In genomic region chr5:454936-455335, GRCh38 we compare ENCODE assay signal across 21 cellular contexts. TPM values are rescaled to one million over a fixed set of nuclear protein-coding genes. Genes with fewer than 3 reads are reported as not detected.
DNase-seq lines count a peak whose midpoint lies in the region; ATAC-seq and TF ChIP-seq lines count a peak whose summit lies in the region.
"Had no signal": no experiment of that assay in that cellular context is flagged by ENCODE, and none has a peak within 500 bp of the region (broad histone marks: within the 10 kb centered on the region; RNA-seq: fewer than 3 reads in every experiment).

No MANE protein-coding gene starts in this region.

- no peak for ATAC-seq in left cardiac atrium
- ATAC-seq in Right ventricle myocardium inferior: no peak
- no peak for ATAC-seq in activated B cell treated with CpG ODN at 0.5 μM for 24 hours (ENCODE audit: low read depth)
- no peak for ATAC-seq in HG02588 (IDR thresholded peaks at IDR 0.05; ENCODE audit: unreplicated experiment)
- ATAC-seq in HG02938 (IDR thresholded peaks at IDR 0.05; ENCODE audit: unreplicated experiment): no peak
- ATAC-seq: left lung, PC-3, T-helper 17 cell had no signal

- intact Hi-C loops in left cardiac atrium (cut with DNase I): loop anchor here in 1 of 2 donors (10.0 kb wide), 1 partner anchor 160 kb away; the partner anchor contains the start of gene CEP72
- intact Hi-C loops in Right ventricle myocardium inferior (cut with DNase I): no loop called here
- intact Hi-C loops in activated B cell treated with CpG ODN at 0.5 μM for 24 hours (cut with micrococcal nuclease): no loop called here

- H3K4me3 Mint-ChIP-seq in activated B cell treated with CpG ODN at 0.5 μM for 24 hours: no peak overlapping the region
- H3K4me3 Mint-ChIP-seq: activated CD8-positive, alpha-beta T cell treated with anti-CD3 and anti-CD28 coated beads, Interleukin-2, amount 10 ng/mL, durations not matched to agents 7 days and 5 days; CD4-positive, alpha-beta T cell; T-helper 17 cell had no signal

- CTCF ChIA-PET in activated B cell treated with CpG ODN at 0.5 μM for 24 hours (lab: Charles Lee): no interaction called here

- H3K27ac Mint-ChIP-seq in activated B cell treated with CpG ODN at 0.5 μM for 24 hours: no peak overlapping the region
- H3K27ac Mint-ChIP-seq: T-helper 17 cell had no signal

- H3K27me3 Mint-ChIP-seq in activated B cell treated with CpG ODN at 0.5 μM for 24 hours: no peaks in the 10 kb centered on the region
- H3K27me3 Mint-ChIP-seq: CD4-positive, alpha-beta T cell; T-helper 17 cell had no signal

- peaks cover 94% of the 10 kb centered on the region for H3K36me3 Mint-ChIP-seq in activated B cell treated with CpG ODN at 0.5 μM for 24 hours (ENCODE audit: low read depth)

- DNase-seq in left cardiac atrium (peak; percentile 3), Right ventricle myocardium inferior (ENCODE audit: missing footprints) (no peak), activated B cell treated with CpG ODN at 0.5 μM for 24 hours (peak; percentile 4), mesenteric fat pad (ENCODE audit: low spot score) (peak; percentile 82), NCI-H1694 treated with DMSO at 0.1 percent for 48 hours (lab: John Stamatoyannopoulos, UW) (no peak)
- DNase-seq: activated CD8-positive, alpha-beta T cell treated with anti-CD3 and anti-CD28 coated beads, Interleukin-2, amount 10 ng/mL, durations not matched to agents 7 days and 5 days; brain microvascular endothelial cell; cortex of kidney; GDM1; Karpas-422; NCI-H1048; NCI-H2029; NCI-H345; PC-3; stimulated activated CD8-positive, alpha-beta memory T cell treated with anti-CD3 and anti-CD28 coated beads, Interleukin-4, amount 100 ng/mL, for 48 hours; substantia nigra had no signal

- peaks cover 16% of the 10 kb centered on the region for H3K4me1 Mint-ChIP-seq in activated B cell treated with CpG ODN at 0.5 μM for 24 hours

- no peak for TF ChIP-seq CTCF in activated B cell treated with CpG ODN at 0.5 μM for 24 hours (IDR thresholded peaks at IDR 0.05)

- POLR2A ChIA-PET in activated B cell treated with CpG ODN at 0.5 μM for 24 hours (lab: Charles Lee): no interaction called here

- peaks cover 16% of the 10 kb centered on the region for H3K9me3 Mint-ChIP-seq in activated B cell treated with CpG ODN at 0.5 μM for 24 hours

RNA-seq across cellular contexts. Expression of gene EXOC3, which starts 12.0 kb away (rescaled TPM):
- total RNA-seq in left cardiac atrium: 10 to 100 TPM; 41.4 to 42.3 TPM
- 47.3 TPM for total RNA-seq in Right ventricle myocardium inferior
- total RNA-seq in activated B cell treated with CpG ODN at 0.5 μM for 24 hours: 75.9 and 79.6 TPM in 2 replicates
- 58.5 TPM for total RNA-seq in mesenteric fat pad

Comparison
In these comparisons a context has a peak if more than half of its experiments do, and no peak if none do; other contexts are left out.
1. DNase-seq: peak in left cardiac atrium (single experiment), activated B cell treated with CpG ODN at 0.5 μM for 24 hours (single experiment) and mesenteric fat pad (single experiment); none in Right ventricle myocardium inferior (single experiment) and NCI-H1694 treated with DMSO at 0.1 percent for 48 hours (single experiment).